Comparison of ENCODE assay signal across 8 cellular contexts in the genomic region with DNA sequence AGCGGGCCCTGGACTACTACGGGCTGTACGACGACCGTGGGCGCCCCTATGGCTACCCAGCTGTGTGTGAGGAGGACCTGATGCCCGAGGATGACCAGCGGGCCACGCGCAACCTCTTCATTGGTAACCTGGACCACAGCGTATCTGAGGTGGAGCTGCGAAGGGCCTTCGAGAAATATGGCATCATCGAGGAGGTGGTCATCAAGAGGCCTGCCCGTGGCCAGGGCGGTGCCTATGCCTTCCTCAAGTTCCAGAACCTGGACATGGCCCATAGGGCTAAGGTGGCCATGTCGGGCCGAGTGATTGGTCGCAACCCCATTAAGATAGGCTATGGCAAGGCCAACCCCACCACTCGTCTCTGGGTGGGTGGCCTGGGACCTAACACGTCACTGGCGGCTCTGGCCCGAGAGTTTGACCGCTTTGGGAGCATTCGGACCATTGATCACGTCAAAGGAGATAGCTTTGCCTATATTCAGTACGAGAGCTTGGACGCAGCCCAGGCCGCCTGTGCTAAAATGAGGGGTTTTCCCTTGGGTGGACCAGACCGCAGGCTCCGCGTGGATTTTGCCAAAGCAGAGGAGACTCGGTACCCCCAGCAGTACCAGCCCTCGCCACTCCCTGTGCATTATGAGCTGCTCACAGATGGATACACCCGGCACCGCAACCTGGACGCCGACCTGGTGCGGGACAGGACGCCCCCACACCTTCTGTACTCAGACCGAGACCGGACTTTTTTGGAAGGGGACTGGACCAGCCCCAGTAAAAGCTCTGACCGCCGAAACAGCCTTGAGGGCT. TPM values are rescaled to one million over a fixed set of nuclear protein-coding genes. Genes with fewer than 3 reads are reported as not detected.
DNase-seq lines count a peak whose midpoint lies in the region; FAIRE-seq and TF ChIP-seq lines count a peak whose summit lies in the region.

No MANE protein-coding gene starts in this region.

- H3K9me1 ChIP-seq in keratinocyte (ENCODE audit: control insufficient read depth, extremely low read depth, insufficient read depth, low read length) = no peaks in the 10 kb centered on the region

- H3K4me1 Mint-ChIP-seq in astrocyte (ENCODE audit: low read depth, unreplicated experiment) = peaks cover 31% of the 10 kb centered on the region

- H3K27me3 ChIP-seq in astrocyte (ENCODE audit: insufficient read depth, low read length) (no peaks in the 10 kb centered on the region), keratinocyte (ENCODE audit: control insufficient read depth, extremely low read depth, insufficient read depth, low read length) (no peaks in the 10 kb centered on the region), stomach smooth muscle (ENCODE audit: control insufficient read depth in 1 of 2, insufficient read depth in 2 of 2, low read length in 2 of 2) (no peaks in the 10 kb centered on the region)

- peak overlapping the region; percentile 76 for H3K4me3 ChIP-seq in Jurkat, Clone E6-1 (ENCODE audit: low read length)
- H3K4me3 ChIP-seq in astrocyte (ENCODE audit: insufficient read depth, low read depth, low read length) = peak overlapping the region; percentile 63
- peak overlapping the region; percentile 58 to 69 (median 62) for H3K4me3 ChIP-seq in keratinocyte (ENCODE audit: control insufficient read depth in 2 of 3, extremely low read depth in 1 of 3, insufficient read depth in 2 of 3, low read depth in 1 of 3, low read length in 3 of 3)
- peak overlapping the region; percentile 44 to 78 for H3K4me3 ChIP-seq in stomach smooth muscle (ENCODE audit: low read length in 2 of 2)

- peaks cover 87% of the 10 kb centered on the region for H4K20me1 ChIP-seq in astrocyte (ENCODE audit: insufficient read depth, low read length)
- H4K20me1 ChIP-seq in keratinocyte (ENCODE audit: control insufficient read depth, extremely low read depth, insufficient read depth, low read length) = peaks cover 33% of the 10 kb centered on the region

- H3K27ac Mint-ChIP-seq in astrocyte (ENCODE audit: unreplicated experiment) = peak overlapping the region; percentile 58

- H3K27ac ChIP-seq in astrocyte (ENCODE audit: low read depth, low read length) = peak overlapping the region; percentile 82
- peak overlapping the region; percentile 70 for H3K27ac ChIP-seq in keratinocyte (ENCODE audit: control insufficient read depth, insufficient read depth, low read length)
- peak overlapping the region; percentile 60 for H3K27ac ChIP-seq in stomach smooth muscle (ENCODE audit: low read length)

- H2AFZ ChIP-seq in astrocyte (ENCODE audit: low read depth, low read length) = no peak overlapping the region
- no peak overlapping the region for H2AFZ ChIP-seq in keratinocyte (ENCODE audit: control insufficient read depth, low read length)

- H3K36me3 ChIP-seq in astrocyte (ENCODE audit: insufficient read depth, low read length) (peaks cover 50% of the 10 kb centered on the region), keratinocyte (ENCODE audit: control insufficient read depth in 2 of 2, extremely low read depth in 1 of 2, insufficient read depth in 2 of 2, low read length in 2 of 2) (peaks cover 41 to 56% of the 10 kb centered on the region in 2 experiments), stomach smooth muscle (ENCODE audit: control insufficient read depth in 2 of 2, insufficient read depth in 2 of 2, low read length in 2 of 2) (peaks cover 50 to 51% of the 10 kb centered on the region in 2 donors)

- no peak for DNase-seq in Jurkat, Clone E6-1 (ENCODE audit: low read depth, low spot score)
- no peak for DNase-seq in astrocyte (ENCODE audit: low read depth)
- DNase-seq in keratinocyte (ENCODE audit: low read depth, low spot score) = no peak
- DNase-seq in T1000 (lab: John Stamatoyannopoulos, UW) = no peak
- DNase-seq in DMS114 treated with DMSO at 0.1 percent for 48 hours (lab: John Stamatoyannopoulos, UW; ENCODE audit: unreplicated experiment) = no peak
- DNase-seq in C1 segment of cervical spinal cord (lab: John Stamatoyannopoulos, UW) = no peak
- no peak for DNase-seq in iPS-NIHi7 (ENCODE audit: extremely low spot score)

- dilution Hi-C loops in keratinocyte (cut with MboI; ENCODE audit: extremely low pct_ligation_motif_present, low sequenced_read_pairs) = loop anchor here (25.0 kb wide), 1 partner anchor 780 kb away; the partner anchor contains the start of genes CISH and MAPKAPK3

- peaks cover 86% of the 10 kb centered on the region for H3K79me2 ChIP-seq in astrocyte (ENCODE audit: insufficient read depth, low read length)
- H3K79me2 ChIP-seq in keratinocyte (ENCODE audit: control insufficient read depth, insufficient read depth, low read length) = peaks cover 57% of the 10 kb centered on the region

- H3K4me2 ChIP-seq in astrocyte (ENCODE audit: low read length) (peak overlapping the region; percentile 87), keratinocyte (ENCODE audit: control insufficient read depth, extremely low read depth, insufficient read depth, low read depth, low read length) (peak overlapping the region; percentile 87)

- H3K9me3 ChIP-seq in astrocyte (ENCODE audit: insufficient read depth, low read depth, low read length) (peaks cover 3% of the 10 kb centered on the region), keratinocyte (ENCODE audit: control insufficient read depth, low read depth, low read length) (no peaks in the 10 kb centered on the region), stomach smooth muscle (ENCODE audit: control insufficient read depth in 2 of 2, low read length in 2 of 2) (no peaks in the 10 kb centered on the region)

- H3K9ac ChIP-seq in astrocyte (ENCODE audit: low read length) (peak overlapping the region; percentile 87), keratinocyte (ENCODE audit: control insufficient read depth, extremely low read depth, insufficient read depth, low read length) (peak overlapping the region; percentile 86), stomach smooth muscle (ENCODE audit: low read length in 2 of 2) (peak overlapping the region; percentile 36 to 54)

- peaks cover 6% of the 10 kb centered on the region for H3K9me3 Mint-ChIP-seq in astrocyte (ENCODE audit: unreplicated experiment)

- no peak for FAIRE-seq in astrocyte (lab: Jason Lieb, UNC)
- no peak for FAIRE-seq in keratinocyte (lab: Jason Lieb, UNC)

- peak overlapping the region; percentile 77 for H3K4me3 Mint-ChIP-seq in astrocyte (ENCODE audit: unreplicated experiment)

- no peak for TF ChIP-seq CTCF in astrocyte (IDR thresholded peaks at IDR 0.05; ENCODE audit: insufficient read depth, low read depth, low read length)
- TF ChIP-seq CTCF in keratinocyte (optimal IDR thresholded peaks at IDR 0.05 in 1 of 3, IDR thresholded peaks at IDR 0.05 in 1 of 3, conservative IDR thresholded peaks at IDR 0.05 in 1 of 3; ENCODE audit: extremely low read depth in 1 of 3, insufficient read depth in 2 of 3, low read length in 3 of 3) = no peak

- no peaks in the 10 kb centered on the region for H3K27me3 Mint-ChIP-seq in astrocyte (ENCODE audit: low read depth, unreplicated experiment)

- H3K4me1 ChIP-seq in astrocyte (ENCODE audit: insufficient read depth, low read length) = peaks cover 40% of the 10 kb centered on the region
- peaks cover 34% of the 10 kb centered on the region for H3K4me1 ChIP-seq in keratinocyte (ENCODE audit: control insufficient read depth, extremely low read depth, insufficient read depth, low read length)
- peaks cover 62% of the 10 kb centered on the region for H3K4me1 ChIP-seq in stomach smooth muscle (ENCODE audit: control insufficient read depth, insufficient read depth, low read length)

- H3K36me3 Mint-ChIP-seq in astrocyte (ENCODE audit: low read depth, unreplicated experiment) = peaks cover 35% of the 10 kb centered on the region

RNA-seq across cellular contexts. Expression of gene RBM15B, which starts 1.4 kb away (rescaled TPM):
- polyA plus RNA-seq in Jurkat, Clone E6-1 (2012; ENCODE audit: insufficient read depth, insufficient read length) = 31.0 TPM
- 23.5 and 24.3 TPM in 2 replicates for total RNA-seq in astrocyte
- polyA plus RNA-seq in keratinocyte = 10.1 to 17.4 TPM (median 10.2 TPM) in 3 replicates
- 5.5 TPM for polyA plus RNA-seq in keratinocyte (2011; ENCODE audit: low read depth)
- 10.4 and 13.4 TPM in 2 replicates for polyA plus RNA-seq in keratinocyte (2011; cell fraction: cytosol; rRNA removed)
- polyA plus RNA-seq in keratinocyte (2011; cell fraction: nucleus; rRNA removed) = 11.7 and 13.6 TPM in 2 replicates
- 11.8 and 23.2 TPM in 2 replicates for polyA plus RNA-seq in keratinocyte (2012; ENCODE audit: low replicate concordance)
- polyA minus RNA-seq in keratinocyte = 14.2 to 32.1 TPM (median 15.0 TPM) in 3 replicates
- 19.0 TPM for polyA minus RNA-seq in keratinocyte (2011; cell fraction: cytosol; rRNA and poly(A)+ RNA removed)
- polyA minus RNA-seq in keratinocyte (2011; cell fraction: nucleus; rRNA and poly(A)+ RNA removed) = 11.0 and 12.3 TPM in 2 replicates

RNA-seq across cellular contexts. Expression of gene MANF, which starts 7.4 kb away (rescaled TPM):
- polyA plus RNA-seq in Jurkat, Clone E6-1 (2012; ENCODE audit: insufficient read depth, insufficient read length) = 220 TPM
- 125 and 131 TPM in 2 replicates for total RNA-seq in astrocyte
- polyA plus RNA-seq in keratinocyte = 71.1 to 156 TPM (median 143 TPM) in 3 replicates
- polyA plus RNA-seq in keratinocyte (2011; ENCODE audit: low read depth) = 252 TPM
- 130 and 172 TPM in 2 replicates for polyA plus RNA-seq in keratinocyte (2011; cell fraction: cytosol; rRNA removed)
- polyA plus RNA-seq in keratinocyte (2011; cell fraction: nucleus; rRNA removed) = 119 and 134 TPM in 2 replicates
- polyA plus RNA-seq in keratinocyte (2012; ENCODE audit: low replicate concordance) = 155 and 156 TPM in 2 replicates
- polyA minus RNA-seq in keratinocyte = 10.5 to 43.9 TPM (median 12.8 TPM) in 3 replicates
- 34.1 TPM for polyA minus RNA-seq in keratinocyte (2011; cell fraction: cytosol; rRNA and poly(A)+ RNA removed)
- polyA minus RNA-seq in keratinocyte (2011; cell fraction: nucleus; rRNA and poly(A)+ RNA removed) = 10.1 and 17.4 TPM in 2 replicates
